8 cellular contexts compared by ENCODE assay signal in the genomic region with DNA sequence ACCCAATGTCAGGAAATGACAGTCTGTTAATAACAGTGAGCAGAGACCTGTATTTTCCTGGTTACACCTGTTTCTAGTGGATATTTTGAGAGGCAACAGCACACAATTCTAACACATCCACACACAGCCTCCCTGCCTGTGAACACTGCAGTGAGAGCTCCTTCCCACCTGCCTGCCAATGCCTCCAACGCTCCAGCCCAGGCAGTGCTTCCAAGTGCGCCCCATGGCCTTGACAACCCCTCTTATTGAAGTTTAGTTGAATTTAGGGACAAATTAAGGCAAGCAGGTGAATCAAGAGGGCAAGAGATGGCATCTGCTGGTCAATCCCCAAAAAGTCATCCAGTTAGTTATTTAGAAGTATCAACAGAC. TPM values are rescaled to one million over a fixed set of nuclear protein-coding genes. Genes with fewer than 3 reads are reported as not detected.
DNase-seq lines count a peak whose midpoint lies in the region; ATAC-seq and TF ChIP-seq lines count a peak whose summit lies in the region.
"Had no signal": no experiment of that assay in that cellular context is flagged by ENCODE, and none has a peak within 500 bp of the region (broad histone marks: within the 10 kb centered on the region; RNA-seq: fewer than 3 reads in every experiment).

No MANE protein-coding gene starts in this region.

- H3K27ac ChIP-seq in A673 (ENCODE audit: low read depth, low read length, poor library complexity, severe bottlenecking): peak overlapping the region; percentile 94
- H3K27ac ChIP-seq in PC-3 (ENCODE audit: low read length): no peak overlapping the region
- H3K27ac ChIP-seq in hepatocyte: peak overlapping the region; percentile 61

- no peaks in the 10 kb centered on the region for H3K79me2 ChIP-seq in PC-3 (ENCODE audit: low read length)
- H3K79me2 ChIP-seq in hepatocyte: peaks cover 4% of the 10 kb centered on the region

- 90% methylated on average over 2 of the region's 2 CpGs for WGBS in hepatocyte (ENCODE audit: low lambda C conversion rate, missing lambda C conversion rate)

- H3K36me3 ChIP-seq in A673 (ENCODE audit: insufficient read depth, low read length, poor library complexity, severe bottlenecking) (peaks cover 35% of the 10 kb centered on the region), PC-3 (ENCODE audit: low read depth, low read length) (peaks cover 51% of the 10 kb centered on the region), hepatocyte (replicated peaks; ENCODE audit: insufficient read depth, low read depth) (peaks cover 3% of the 10 kb centered on the region)
- H3K36me3 ChIP-seq: uterus had no signal

- H3K4me2 ChIP-seq in PC-3 (ENCODE audit: low read length) (no peak overlapping the region), hepatocyte (no peak overlapping the region)

- H4K20me1 ChIP-seq in PC-3 (ENCODE audit: low read length) (no peaks in the 10 kb centered on the region), hepatocyte (ENCODE audit: insufficient read depth, poor library complexity, severe bottlenecking) (no peaks in the 10 kb centered on the region)

- H2AFZ ChIP-seq in PC-3 (ENCODE audit: low read length) (no peak overlapping the region), hepatocyte (no peak overlapping the region)

- intact Hi-C loops in A673 (cut with micrococcal nuclease; ENCODE audit: unreplicated experiment) (loop anchor here (10.0 kb wide), 1 partner anchor 151 kb away; a partner anchor contains a TSS), PC-3 (cut with micrococcal nuclease) (loop anchor here (1.0 to 10.0 kb wide), 4 partner anchors 27 to 193 kb away; a partner anchor contains a TSS)

- ATAC-seq in PC-3 (peak; percentile 2; the same call in 1 of the 2 replicates), HG03442 (IDR thresholded peaks at IDR 0.05; ENCODE audit: unreplicated experiment) (no peak), HG02610 (IDR thresholded peaks at IDR 0.05; ENCODE audit: unreplicated experiment) (no peak)

- CTCF ChIA-PET in A673 (lab: Charles Lee): no interaction called here
- CTCF ChIA-PET in PC-3 (lab: Charles Lee): interaction anchor here (0.6 kb wide), 1 partner anchor 206 kb away, joined by 3 read pairs; no protein-coding TSS in a partner anchor

- no peak overlapping the region for H3K9ac ChIP-seq in PC-3 (ENCODE audit: low read length)

- H3K9me2 ChIP-seq in PC-3 (replicated peaks; ENCODE audit: low read length) (no peaks in the 10 kb centered on the region), hepatocyte (replicated peaks; ENCODE audit: insufficient read depth) (no peaks in the 10 kb centered on the region)

- H3K4me1 ChIP-seq in A673 (ENCODE audit: insufficient read depth, low read length, poor library complexity, severe bottlenecking) (peaks cover 36% of the 10 kb centered on the region), PC-3 (ENCODE audit: insufficient read depth, low read length) (peaks cover 8% of the 10 kb centered on the region), hepatocyte (ENCODE audit: insufficient read depth) (peaks cover 9% of the 10 kb centered on the region)

- H3K9me3 ChIP-seq in A673 (ENCODE audit: low read depth, low read length, poor library complexity, severe bottlenecking): no peaks in the 10 kb centered on the region
- no peaks in the 10 kb centered on the region for H3K9me3 ChIP-seq in PC-3 (ENCODE audit: low read length)
- no peaks in the 10 kb centered on the region for H3K9me3 ChIP-seq in hepatocyte (ENCODE audit: low read depth)
- H3K9me3 ChIP-seq: Caco-2, uterus had no signal

- no TSS peak for BruUV-seq in A673 (replicated peaks; lab: Mats Ljungman, UMichigan)
- no TSS peak for BruUV-seq in PC-3 (replicated peaks; lab: Mats Ljungman, UMichigan)

- H3K4me3 ChIP-seq in A673 (ENCODE audit: low read depth, low read length, poor library complexity, severe bottlenecking): no peak overlapping the region
- no peak overlapping the region for H3K4me3 ChIP-seq in PC-3 (ENCODE audit: low read length)
- no peak overlapping the region for H3K4me3 ChIP-seq in hepatocyte
- H3K4me3 ChIP-seq: uterus had no signal

- no peak for DNase-seq in A673 (ENCODE audit: low spot score)
- DNase-seq in PC-3: no peak
- no peak for DNase-seq in hepatocyte (ENCODE audit: low spot score)
- DNase-seq in 8988T: no peak

- H3K27me3 ChIP-seq in A673 (replicated peaks; ENCODE audit: insufficient read depth, low read depth, low read length, poor library complexity): no peaks in the 10 kb centered on the region
- H3K27me3 ChIP-seq in PC-3 (ENCODE audit: low read length): no peaks in the 10 kb centered on the region
- no peaks in the 10 kb centered on the region for H3K27me3 ChIP-seq in hepatocyte
- H3K27me3 ChIP-seq: uterus had no signal

- POLR2A ChIA-PET in A673 (lab: Charles Lee; ENCODE audit: low non-redundant PET) (no interaction called here), PC-3 (lab: Charles Lee; ENCODE audit: unreplicated experiment) (no interaction called here)

- TF ChIP-seq CTCF in A673 (conservative IDR thresholded peaks at IDR 0.05; ENCODE audit: low read depth, low read length) (no peak), PC-3 (conservative IDR thresholded peaks at IDR 0.05; ENCODE audit: low read depth, low read length) (no peak), hepatocyte (IDR thresholded peaks at IDR 0.05; ENCODE audit: poor library complexity) (no peak)

- H3F3A ChIP-seq in PC-3 (ENCODE audit: low read length, unreplicated experiment): no peaks in the 10 kb centered on the region

RNA-seq across cellular contexts. Expression of a gene that starts 4.7 kb away (rescaled TPM):
- 61.5 and 62.8 TPM in 2 replicates for total RNA-seq in A673 (2021)
- total RNA-seq in PC-3 (2014; rRNA removed): 98.3 and 148 TPM in 2 replicates
- 101 and 102 TPM in 2 replicates for total RNA-seq in hepatocyte
- 117 and 138 TPM in 2 replicates for polyA plus RNA-seq in hepatocyte

RNA-seq across cellular contexts. Expression of a gene that starts 11.0 kb away (rescaled TPM):
- total RNA-seq in A673 (2021): 66.9 and 77.6 TPM in 2 replicates
- 39.0 and 49.8 TPM in 2 replicates for total RNA-seq in PC-3 (2014; rRNA removed)
- 19.3 and 19.5 TPM in 2 replicates for total RNA-seq in hepatocyte
- 34.5 and 44.8 TPM in 2 replicates for polyA plus RNA-seq in hepatocyte

RNA-seq across cellular contexts. Expression of a gene that starts 11.2 kb away (rescaled TPM):
- total RNA-seq in A673 (2021) (42.4 and 46.0 TPM in 2 replicates), PC-3 (2014; rRNA removed) (48.1 and 58.7 TPM in 2 replicates), hepatocyte (36.6 and 36.8 TPM in 2 replicates)
- polyA plus RNA-seq in hepatocyte: 48.0 and 56.5 TPM in 2 replicates

RNA-seq across cellular contexts. Expression of a gene that starts 21.7 kb away (rescaled TPM):
- total RNA-seq in A673 (2021) (406 and 440 TPM in 2 replicates), PC-3 (2014; rRNA removed) (562 and 859 TPM in 2 replicates), hepatocyte (152 and 157 TPM in 2 replicates)
- polyA plus RNA-seq in hepatocyte: 152 and 173 TPM in 2 replicates

RNA-seq across cellular contexts. Expression of a gene that starts 22.5 kb away (rescaled TPM):
- total RNA-seq in A673 (2021): 37.4 and 38.8 TPM in 2 replicates
- 16.6 and 17.3 TPM in 2 replicates for total RNA-seq in PC-3 (2014; rRNA removed)
- 59.4 and 66.6 TPM in 2 replicates for total RNA-seq in hepatocyte
- polyA plus RNA-seq in hepatocyte: 35.4 and 43.5 TPM in 2 replicates
